Comparison of ENCODE assay signal across 15 cellular contexts in the genomic region with DNA sequence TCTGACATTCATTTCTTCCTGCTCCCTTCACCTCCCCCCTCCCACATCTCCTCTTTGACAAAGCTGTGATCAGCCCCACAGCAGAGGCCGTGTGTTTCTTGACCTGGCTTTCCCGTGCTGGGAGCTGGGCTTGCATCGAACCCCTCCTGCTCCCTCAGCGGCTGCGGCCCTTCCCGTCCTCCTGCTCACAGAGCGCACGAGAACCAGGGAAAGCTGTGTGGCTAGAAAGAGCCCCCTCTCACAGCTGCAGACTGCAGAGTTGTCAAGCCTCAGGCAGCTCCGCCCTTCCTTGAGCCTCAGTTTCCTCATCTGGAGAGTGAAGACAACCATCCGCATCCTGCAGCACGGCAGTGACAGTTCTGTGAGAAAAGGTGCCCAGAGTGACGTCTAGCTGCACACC.
"Had no signal": no experiment of that assay in that cellular context is flagged by ENCODE, and none has a peak within 500 bp of the region (broad histone marks: within the 10 kb centered on the region; RNA-seq: fewer than 3 reads in every experiment).

No MANE protein-coding gene starts in this region.

- FAIRE-seq: colon, small intestine had no signal

- H3K36me3 ChIP-seq: ascending aorta, cardiac muscle cell, heart right ventricle, left lung, right atrium auricular region, transverse colon had no signal

- H3K4me1 Mint-ChIP-seq: stimulated activated effector memory CD8-positive, alpha-beta T cell treated with anti-CD3 and anti-CD28 coated beads, Interleukin-12 subunit alpha, Interleukin-12 subunit beta, amount 100 ng/mL, for 72 hours had no signal

- H3K4me3 ChIP-seq: ascending aorta, cardiac muscle cell, heart right ventricle, left lung, right atrium auricular region, transverse colon had no signal

- ATAC-seq: stimulated activated effector memory CD8-positive, alpha-beta T cell treated with anti-CD3 and anti-CD28 coated beads, Interleukin-12 subunit alpha, Interleukin-12 subunit beta, amount 100 ng/mL, for 72 hours had no signal

- H3K4me3 Mint-ChIP-seq: neural crest cell; stimulated activated effector memory CD8-positive, alpha-beta T cell treated with anti-CD3 and anti-CD28 coated beads, Interleukin-12 subunit alpha, Interleukin-12 subunit beta, amount 100 ng/mL, for 72 hours; T-helper 2 cell treated with Interferon-gamma antibody and Interleukin-4, amounts not matched to agents 5 μg/mL and 100 μg/mL, for 36 hours had no signal

- H3K27ac ChIP-seq: ascending aorta, cardiac muscle cell, heart right ventricle, right atrium auricular region, transverse colon had no signal

- DNase-seq: activated CD4-positive, alpha-beta T cell treated with anti-CD3 and anti-CD28 coated beads for 1 hour; activated CD4-positive, alpha-beta T cell treated with anti-CD3 and anti-CD28 coated beads, Interleukin-2, amount 50 U/mL, for 48 hours; activated naive CD4-positive, alpha-beta T cell; effector CD8-positive, alpha-beta T cell; heart right ventricle; transverse colon had no signal

- H3K36me3 Mint-ChIP-seq: stimulated activated effector memory CD8-positive, alpha-beta T cell treated with anti-CD3 and anti-CD28 coated beads, Interleukin-12 subunit alpha, Interleukin-12 subunit beta, amount 100 ng/mL, for 72 hours had no signal

- H3K4me1 ChIP-seq: ascending aorta, right atrium auricular region had no signal

- H3K27ac Mint-ChIP-seq: stimulated activated effector memory CD8-positive, alpha-beta T cell treated with anti-CD3 and anti-CD28 coated beads, Interleukin-12 subunit alpha, Interleukin-12 subunit beta, amount 100 ng/mL, for 72 hours; T-helper 2 cell treated with Interferon-gamma antibody and Interleukin-4, amounts not matched to agents 5 μg/mL and 100 μg/mL, for 36 hours had no signal
